ENCODE assay signal across 1 cellular context in the genomic region with DNA sequence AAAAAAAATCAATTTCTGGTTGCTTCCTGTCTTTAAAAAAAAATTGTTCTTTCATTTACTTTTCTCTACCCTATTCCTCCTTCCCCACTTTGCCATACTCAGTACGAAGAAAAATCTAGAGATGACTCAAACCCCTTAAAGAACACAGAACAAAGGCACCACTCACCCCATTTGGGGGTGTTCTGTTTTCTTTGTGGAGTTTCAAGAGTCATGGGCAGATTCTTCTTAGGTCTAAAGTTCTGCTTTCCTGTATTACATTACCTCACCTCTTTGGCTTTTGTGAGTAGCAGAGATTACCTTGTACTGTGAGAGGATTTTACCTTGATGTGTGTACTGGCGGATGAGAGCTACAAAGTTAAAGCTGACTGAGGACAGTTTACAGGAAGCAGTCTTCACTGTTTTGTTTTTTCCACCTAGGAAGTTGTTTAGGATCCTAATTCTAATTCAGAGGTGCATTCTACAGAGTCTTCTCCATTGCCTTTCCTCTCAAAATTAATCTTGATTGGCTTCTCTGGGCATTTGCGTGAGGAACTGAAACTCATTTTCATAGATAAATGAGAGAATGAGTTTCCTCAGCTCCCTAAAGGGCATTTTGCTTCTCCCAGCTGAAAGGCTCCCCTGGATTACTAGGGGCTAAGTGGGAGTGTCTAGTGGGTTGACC.
TF ChIP-seq lines count a peak whose summit lies in the region.

No MANE protein-coding gene starts in this region.

TF ChIP-seq in HepG2, 621 proteins besides CTCF, POLR2A, EP300 and RAD21 (continued from another document and continues in another):
- TF ChIP-seq, protein P1, sequence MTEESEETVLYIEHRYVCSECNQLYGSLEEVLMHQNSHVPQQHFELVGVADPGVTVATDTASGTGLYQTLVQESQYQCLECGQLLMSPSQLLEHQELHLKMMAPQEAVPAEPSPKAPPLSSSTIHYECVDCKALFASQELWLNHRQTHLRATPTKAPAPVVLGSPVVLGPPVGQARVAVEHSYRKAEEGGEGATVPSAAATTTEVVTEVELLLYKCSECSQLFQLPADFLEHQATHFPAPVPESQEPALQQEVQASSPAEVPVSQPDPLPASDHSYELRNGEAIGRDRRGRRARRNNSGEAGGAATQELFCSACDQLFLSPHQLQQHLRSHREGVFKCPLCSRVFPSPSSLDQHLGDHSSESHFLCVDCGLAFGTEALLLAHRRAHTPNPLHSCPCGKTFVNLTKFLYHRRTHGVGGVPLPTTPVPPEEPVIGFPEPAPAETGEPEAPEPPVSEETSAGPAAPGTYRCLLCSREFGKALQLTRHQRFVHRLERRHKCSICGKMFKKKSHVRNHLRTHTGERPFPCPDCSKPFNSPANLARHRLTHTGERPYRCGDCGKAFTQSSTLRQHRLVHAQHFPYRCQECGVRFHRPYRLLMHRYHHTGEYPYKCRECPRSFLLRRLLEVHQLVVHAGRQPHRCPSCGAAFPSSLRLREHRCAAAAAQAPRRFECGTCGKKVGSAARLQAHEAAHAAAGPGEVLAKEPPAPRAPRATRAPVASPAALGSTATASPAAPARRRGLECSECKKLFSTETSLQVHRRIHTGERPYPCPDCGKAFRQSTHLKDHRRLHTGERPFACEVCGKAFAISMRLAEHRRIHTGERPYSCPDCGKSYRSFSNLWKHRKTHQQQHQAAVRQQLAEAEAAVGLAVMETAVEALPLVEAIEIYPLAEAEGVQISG (CRISPR knock-in tag; IDR thresholded peaks at IDR 0.05), result no peak
- TF ChIP-seq NR2F2 (IDR thresholded peaks at IDR 0.05; ENCODE audit: borderline replicate concordance, low read depth), result no peak
- no peak for TF ChIP-seq NFIB (CRISPR knock-in tag; IDR thresholded peaks at IDR 0.05; ENCODE audit: borderline replicate concordance)
- TF ChIP-seq STAG1 (CRISPR knock-in tag; IDR thresholded peaks at IDR 0.05), result no peak
- TF ChIP-seq, protein P2, sequence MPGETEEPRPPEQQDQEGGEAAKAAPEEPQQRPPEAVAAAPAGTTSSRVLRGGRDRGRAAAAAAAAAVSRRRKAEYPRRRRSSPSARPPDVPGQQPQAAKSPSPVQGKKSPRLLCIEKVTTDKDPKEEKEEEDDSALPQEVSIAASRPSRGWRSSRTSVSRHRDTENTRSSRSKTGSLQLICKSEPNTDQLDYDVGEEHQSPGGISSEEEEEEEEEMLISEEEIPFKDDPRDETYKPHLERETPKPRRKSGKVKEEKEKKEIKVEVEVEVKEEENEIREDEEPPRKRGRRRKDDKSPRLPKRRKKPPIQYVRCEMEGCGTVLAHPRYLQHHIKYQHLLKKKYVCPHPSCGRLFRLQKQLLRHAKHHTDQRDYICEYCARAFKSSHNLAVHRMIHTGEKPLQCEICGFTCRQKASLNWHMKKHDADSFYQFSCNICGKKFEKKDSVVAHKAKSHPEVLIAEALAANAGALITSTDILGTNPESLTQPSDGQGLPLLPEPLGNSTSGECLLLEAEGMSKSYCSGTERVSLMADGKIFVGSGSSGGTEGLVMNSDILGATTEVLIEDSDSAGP (CRISPR knock-in tag; IDR thresholded peaks at IDR 0.05; ENCODE audit: borderline replicate concordance), result no peak
- TF ChIP-seq ARNT (IDR thresholded peaks at IDR 0.05), result no peak
- peak; percentile 70 for TF ChIP-seq GATAD2A (CRISPR knock-in tag; IDR thresholded peaks at IDR 0.05)
- 0 out of 2 replicates have a peak, but pooled peaks have one; percentile 31 for TF ChIP-seq NCOR1 (IDR thresholded peaks at IDR 0.05; ENCODE audit: borderline replicate concordance, low read length)
- TF ChIP-seq, protein P3, sequence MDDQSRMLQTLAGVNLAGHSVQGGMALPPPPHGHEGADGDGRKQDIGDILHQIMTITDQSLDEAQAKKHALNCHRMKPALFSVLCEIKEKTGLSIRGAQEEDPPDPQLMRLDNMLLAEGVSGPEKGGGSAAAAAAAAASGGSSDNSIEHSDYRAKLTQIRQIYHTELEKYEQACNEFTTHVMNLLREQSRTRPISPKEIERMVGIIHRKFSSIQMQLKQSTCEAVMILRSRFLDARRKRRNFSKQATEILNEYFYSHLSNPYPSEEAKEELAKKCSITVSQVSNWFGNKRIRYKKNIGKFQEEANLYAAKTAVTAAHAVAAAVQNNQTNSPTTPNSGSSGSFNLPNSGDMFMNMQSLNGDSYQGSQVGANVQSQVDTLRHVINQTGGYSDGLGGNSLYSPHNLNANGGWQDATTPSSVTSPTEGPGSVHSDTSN (CRISPR knock-in tag; IDR thresholded peaks at IDR 0.05; ENCODE audit: borderline replicate concordance), result no peak
- no peak for TF ChIP-seq ZNF709 (CRISPR knock-in tag; IDR thresholded peaks at IDR 0.05)
- TF ChIP-seq, protein P4, sequence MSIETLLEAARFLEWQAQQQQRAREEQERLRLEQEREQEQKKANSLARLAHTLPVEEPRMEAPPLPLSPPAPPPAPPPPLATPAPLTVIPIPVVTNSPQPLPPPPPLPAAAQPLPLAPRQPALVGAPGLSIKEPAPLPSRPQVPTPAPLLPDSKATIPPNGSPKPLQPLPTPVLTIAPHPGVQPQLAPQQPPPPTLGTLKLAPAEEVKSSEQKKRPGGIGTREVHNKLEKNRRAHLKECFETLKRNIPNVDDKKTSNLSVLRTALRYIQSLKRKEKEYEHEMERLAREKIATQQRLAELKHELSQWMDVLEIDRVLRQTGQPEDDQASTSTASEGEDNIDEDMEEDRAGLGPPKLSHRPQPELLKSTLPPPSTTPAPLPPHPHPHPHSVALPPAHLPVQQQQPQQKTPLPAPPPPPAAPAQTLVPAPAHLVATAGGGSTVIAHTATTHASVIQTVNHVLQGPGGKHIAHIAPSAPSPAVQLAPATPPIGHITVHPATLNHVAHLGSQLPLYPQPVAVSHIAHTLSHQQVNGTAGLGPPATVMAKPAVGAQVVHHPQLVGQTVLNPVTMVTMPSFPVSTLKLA (IDR thresholded peaks at IDR 0.05), result no peak
- TF ChIP-seq, protein P5, sequence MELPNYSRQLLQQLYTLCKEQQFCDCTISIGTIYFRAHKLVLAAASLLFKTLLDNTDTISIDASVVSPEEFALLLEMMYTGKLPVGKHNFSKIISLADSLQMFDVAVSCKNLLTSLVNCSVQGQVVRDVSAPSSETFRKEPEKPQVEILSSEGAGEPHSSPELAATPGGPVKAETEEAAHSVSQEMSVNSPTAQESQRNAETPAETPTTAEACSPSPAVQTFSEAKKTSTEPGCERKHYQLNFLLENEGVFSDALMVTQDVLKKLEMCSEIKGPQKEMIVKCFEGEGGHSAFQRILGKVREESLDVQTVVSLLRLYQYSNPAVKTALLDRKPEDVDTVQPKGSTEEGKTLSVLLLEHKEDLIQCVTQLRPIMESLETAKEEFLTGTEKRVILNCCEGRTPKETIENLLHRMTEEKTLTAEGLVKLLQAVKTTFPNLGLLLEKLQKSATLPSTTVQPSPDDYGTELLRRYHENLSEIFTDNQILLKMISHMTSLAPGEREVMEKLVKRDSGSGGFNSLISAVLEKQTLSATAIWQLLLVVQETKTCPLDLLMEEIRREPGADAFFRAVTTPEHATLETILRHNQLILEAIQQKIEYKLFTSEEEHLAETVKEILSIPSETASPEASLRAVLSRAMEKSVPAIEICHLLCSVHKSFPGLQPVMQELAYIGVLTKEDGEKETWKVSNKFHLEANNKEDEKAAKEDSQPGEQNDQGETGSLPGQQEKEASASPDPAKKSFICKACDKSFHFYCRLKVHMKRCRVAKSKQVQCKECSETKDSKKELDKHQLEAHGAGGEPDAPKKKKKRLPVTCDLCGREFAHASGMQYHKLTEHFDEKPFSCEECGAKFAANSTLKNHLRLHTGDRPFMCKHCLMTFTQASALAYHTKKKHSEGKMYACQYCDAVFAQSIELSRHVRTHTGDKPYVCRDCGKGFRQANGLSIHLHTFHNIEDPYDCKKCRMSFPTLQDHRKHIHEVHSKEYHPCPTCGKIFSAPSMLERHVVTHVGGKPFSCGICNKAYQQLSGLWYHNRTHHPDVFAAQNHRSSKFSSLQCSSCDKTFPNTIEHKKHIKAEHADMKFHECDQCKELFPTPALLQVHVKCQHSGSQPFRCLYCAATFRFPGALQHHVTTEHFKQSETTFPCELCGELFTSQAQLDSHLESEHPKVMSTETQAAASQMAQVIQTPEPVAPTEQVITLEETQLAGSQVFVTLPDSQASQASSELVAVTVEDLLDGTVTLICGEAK (IDR thresholded peaks at IDR 0.05), result no peak
- TF ChIP-seq, protein P5 (CRISPR knock-in tag; IDR thresholded peaks at IDR 0.05), result no peak
- TF ChIP-seq, protein P6, sequence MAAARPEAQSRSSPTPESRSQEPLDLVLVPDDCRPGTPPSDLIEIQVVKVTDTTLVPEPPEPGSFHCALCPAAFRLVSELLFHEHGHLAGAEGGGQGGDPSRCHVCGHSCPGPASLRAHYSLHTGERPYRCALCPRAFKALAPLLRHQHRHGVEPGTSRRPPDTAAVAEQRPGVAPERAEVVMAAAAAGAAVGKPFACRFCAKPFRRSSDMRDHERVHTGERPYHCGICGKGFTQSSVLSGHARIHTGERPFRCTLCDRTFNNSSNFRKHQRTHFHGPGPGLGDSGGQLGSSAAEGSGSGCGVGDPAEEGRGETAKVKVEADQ (CRISPR knock-in tag; IDR thresholded peaks at IDR 0.05; ENCODE audit: borderline replicate concordance), result no peak
- TF ChIP-seq ZNF776 (CRISPR knock-in tag; IDR thresholded peaks at IDR 0.05), result no peak
- TF ChIP-seq MYC (CRISPR knock-in tag; IDR thresholded peaks at IDR 0.05; ENCODE audit: borderline replicate concordance), result no peak
- no peak for TF ChIP-seq SRY (CRISPR knock-in tag; IDR thresholded peaks at IDR 0.05)
- TF ChIP-seq ZSCAN9 (CRISPR knock-in tag; IDR thresholded peaks at IDR 0.05; ENCODE audit: borderline replicate concordance), result no peak
- TF ChIP-seq ZFX (CRISPR knock-in tag; IDR thresholded peaks at IDR 0.05; ENCODE audit: low read depth), result no peak
- TF ChIP-seq ZNF674 (CRISPR knock-in tag; IDR thresholded peaks at IDR 0.05; ENCODE audit: low read depth), result no peak
- TF ChIP-seq, protein P7, sequence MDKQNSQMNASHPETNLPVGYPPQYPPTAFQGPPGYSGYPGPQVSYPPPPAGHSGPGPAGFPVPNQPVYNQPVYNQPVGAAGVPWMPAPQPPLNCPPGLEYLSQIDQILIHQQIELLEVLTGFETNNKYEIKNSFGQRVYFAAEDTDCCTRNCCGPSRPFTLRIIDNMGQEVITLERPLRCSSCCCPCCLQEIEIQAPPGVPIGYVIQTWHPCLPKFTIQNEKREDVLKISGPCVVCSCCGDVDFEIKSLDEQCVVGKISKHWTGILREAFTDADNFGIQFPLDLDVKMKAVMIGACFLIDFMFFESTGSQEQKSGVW (CRISPR knock-in tag; IDR thresholded peaks at IDR 0.05; ENCODE audit: borderline replicate concordance), result no peak
- no peak for TF ChIP-seq NFKB2 (CRISPR knock-in tag; IDR thresholded peaks at IDR 0.05; ENCODE audit: borderline replicate concordance)
- no peak for TF ChIP-seq GTF3A (CRISPR knock-in tag; conservative IDR thresholded peaks at IDR 0.05)
- no peak for TF ChIP-seq SOX6 (IDR thresholded peaks at IDR 0.05)
- peak; percentile 67; the same call in 1 of the 2 replicates for TF ChIP-seq SOX6 (CRISPR knock-in tag; IDR thresholded peaks at IDR 0.05)
- no peak for TF ChIP-seq NCOA5 (CRISPR knock-in tag; IDR thresholded peaks at IDR 0.05)
- TF ChIP-seq, protein P8, sequence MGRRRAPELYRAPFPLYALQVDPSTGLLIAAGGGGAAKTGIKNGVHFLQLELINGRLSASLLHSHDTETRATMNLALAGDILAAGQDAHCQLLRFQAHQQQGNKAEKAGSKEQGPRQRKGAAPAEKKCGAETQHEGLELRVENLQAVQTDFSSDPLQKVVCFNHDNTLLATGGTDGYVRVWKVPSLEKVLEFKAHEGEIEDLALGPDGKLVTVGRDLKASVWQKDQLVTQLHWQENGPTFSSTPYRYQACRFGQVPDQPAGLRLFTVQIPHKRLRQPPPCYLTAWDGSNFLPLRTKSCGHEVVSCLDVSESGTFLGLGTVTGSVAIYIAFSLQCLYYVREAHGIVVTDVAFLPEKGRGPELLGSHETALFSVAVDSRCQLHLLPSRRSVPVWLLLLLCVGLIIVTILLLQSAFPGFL (CRISPR knock-in tag; IDR thresholded peaks at IDR 0.05), result no peak
